Comparison of ENCODE assay signal across 24 cellular contexts in the genomic region with DNA sequence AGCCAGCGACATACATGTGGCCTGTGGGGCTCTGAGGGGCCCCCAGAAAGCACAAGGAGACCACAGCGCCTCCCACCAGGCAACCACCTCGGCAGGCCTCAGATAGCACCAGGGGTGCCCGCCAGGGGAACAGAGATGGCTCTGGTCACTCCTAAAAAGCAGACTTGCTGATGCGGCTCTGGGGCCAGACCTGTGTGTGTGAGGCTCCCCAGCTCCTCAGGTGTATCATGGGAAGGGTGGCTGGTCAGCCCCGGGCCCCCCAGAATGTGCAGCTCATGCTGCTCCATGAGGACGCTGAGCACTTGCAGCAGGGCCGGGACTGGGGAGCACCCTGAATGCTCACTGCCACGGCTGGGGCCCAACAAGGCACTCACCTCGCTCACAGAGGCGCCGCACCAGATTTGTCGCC.
DNase-seq lines count a peak whose midpoint lies in the region; ATAC-seq, FAIRE-seq and TF ChIP-seq lines count a peak whose summit lies in the region.
"Had no signal": no experiment of that assay in that cellular context is flagged by ENCODE, and none has a peak within 500 bp of the region (broad histone marks: within the 10 kb centered on the region; RNA-seq: fewer than 3 reads in every experiment).

No MANE protein-coding gene starts in this region.

- no peaks in the 10 kb centered on the region for H3K9me3 Mint-ChIP-seq in activated naive CD4-positive, alpha-beta T cell treated with anti-CD3 and anti-CD28 coated beads, Interleukin-2, amount 50 U/mL, for 72 hours
- H3K9me3 Mint-ChIP-seq in activated naive CD4-positive, alpha-beta T cell treated with anti-CD3 and anti-CD28 coated beads for 36 hours, result no peaks in the 10 kb centered on the region
- no peaks in the 10 kb centered on the region for H3K9me3 Mint-ChIP-seq in activated CD8-positive, alpha-beta T cell treated with anti-CD3 and anti-CD28 coated beads, Interleukin-2, amount 10 ng/mL, durations not matched to agents 7 days and 5 days (ENCODE audit: insufficient read depth)
- H3K9me3 Mint-ChIP-seq: activated naive CD8-positive, alpha-beta T cell treated with anti-CD3 and anti-CD28 coated beads, Interleukin-2, amount 10 ng/mL, durations not matched to agents 7 days and 5 days; activated T-cell treated with anti-CD3 and anti-CD28 coated beads, Interleukin-2, amount 50 U/mL, for 72 hours; naive B cell; stimulated activated naive CD8-positive, alpha-beta T cell treated with anti-CD3 and anti-CD28 coated beads, Interleukin-15, amount 100 ng/mL, for 72 hours had no signal

- H3K36me3 ChIP-seq in Panc1 (ENCODE audit: control insufficient read depth, insufficient read depth, low read length) (no peaks in the 10 kb centered on the region; the same call in 1 of the 2 replicates), kidney (ENCODE audit: control insufficient read depth in 1 of 2, insufficient read depth in 2 of 2, low read length in 2 of 2) (peaks cover 2 to 3% of the 10 kb centered on the region in 2 donors), upper lobe of right lung (peaks cover 7% of the 10 kb centered on the region)
- H3K36me3 ChIP-seq: ovary had no signal

- no peak for DNase-seq in activated naive CD4-positive, alpha-beta T cell treated with anti-CD3 and anti-CD28 coated beads, Interleukin-2, amount 50 U/mL, for 72 hours (ENCODE audit: low spot score in 2 of 2)
- no peak for DNase-seq in activated naive CD4-positive, alpha-beta T cell treated with anti-CD3 and anti-CD28 coated beads for 36 hours
- DNase-seq in Panc1 (ENCODE audit: low read depth, low spot score), result no peak
- DNase-seq in kidney, result peak; percentile 62
- DNase-seq in upper lobe of right lung, result peak; percentile 48
- DNase-seq in pons (ENCODE audit: low spot score), result no peak
- no peak for DNase-seq in activated CD8-positive, alpha-beta T cell treated with anti-CD3 and anti-CD28 coated beads, Interleukin-2, amount 10 ng/mL, durations not matched to agents 7 days and 5 days
- DNase-seq: activated naive CD8-positive, alpha-beta T cell treated with anti-CD3 and anti-CD28 coated beads, Interleukin-2, amount 10 ng/mL, durations not matched to agents 7 days and 5 days; activated T-cell treated with anti-CD3 and anti-CD28 coated beads, Interleukin-2, amount 50 U/mL, for 72 hours; DMS79 treated with DMSO at 0.1 percent for 48 hours; hippocampal formation; KBM-7; mammary epithelial cell; naive B cell; NCI-H2029 treated with DMSO at 0.1 percent for 48 hours; NCI-H510A; SHP77 treated with DMSO at 0.1 percent for 48 hours; stimulated activated naive CD8-positive, alpha-beta T cell treated with anti-CD3 and anti-CD28 coated beads, Interleukin-15, amount 100 ng/mL, for 72 hours; T-helper 17 cell had no signal

- H3K4me1 Mint-ChIP-seq in activated naive CD4-positive, alpha-beta T cell treated with anti-CD3 and anti-CD28 coated beads for 36 hours (ENCODE audit: low read depth), result peaks cover 24% of the 10 kb centered on the region
- peaks cover 30% of the 10 kb centered on the region for H3K4me1 Mint-ChIP-seq in activated CD8-positive, alpha-beta T cell treated with anti-CD3 and anti-CD28 coated beads, Interleukin-2, amount 10 ng/mL, durations not matched to agents 7 days and 5 days (ENCODE audit: low read depth)

- H3K4me3 ChIP-seq in Panc1 (ENCODE audit: low read depth in 2 of 2, low read length in 2 of 2) (no peak overlapping the region), kidney (ENCODE audit: low read length in 2 of 2) (no peak overlapping the region), upper lobe of right lung (no peak overlapping the region)
- H3K4me3 ChIP-seq: coronary artery, ovary had no signal

- H3K27me3 ChIP-seq in Panc1 (ENCODE audit: control insufficient read depth, insufficient read depth, low read length) (no peaks in the 10 kb centered on the region), upper lobe of right lung (no peaks in the 10 kb centered on the region)
- H3K27me3 ChIP-seq: ovary had no signal

- H3K27me3 Mint-ChIP-seq in activated naive CD4-positive, alpha-beta T cell treated with anti-CD3 and anti-CD28 coated beads for 36 hours (ENCODE audit: low read depth), result no peaks in the 10 kb centered on the region
- no peaks in the 10 kb centered on the region for H3K27me3 Mint-ChIP-seq in activated CD8-positive, alpha-beta T cell treated with anti-CD3 and anti-CD28 coated beads, Interleukin-2, amount 10 ng/mL, durations not matched to agents 7 days and 5 days (ENCODE audit: low read depth)
- H3K27me3 Mint-ChIP-seq: activated naive CD8-positive, alpha-beta T cell treated with anti-CD3 and anti-CD28 coated beads, Interleukin-2, amount 10 ng/mL, durations not matched to agents 7 days and 5 days; brain; naive B cell; stimulated activated naive CD8-positive, alpha-beta T cell treated with anti-CD3 and anti-CD28 coated beads, Interleukin-15, amount 100 ng/mL, for 72 hours; T-helper 17 cell had no signal

- in situ Hi-C loops in Panc1 (cut with HindIII; ENCODE audit: low pct_unique_long_range_greater_than_20kb, low sequenced_read_pairs), result no loop called here

- intact Hi-C loops in activated naive CD4-positive, alpha-beta T cell treated with anti-CD3 and anti-CD28 coated beads for 36 hours (cut with micrococcal nuclease), result no loop called here
- intact Hi-C loops in Panc1 (cut with micrococcal nuclease; ENCODE audit: unreplicated experiment), result no loop called here
- intact Hi-C loops in kidney (cut with DNase I), result no loop called here
- intact Hi-C loops in upper lobe of right lung (cut with DNase I), result no loop called here

- H3K4me1 ChIP-seq in Panc1 (ENCODE audit: control insufficient read depth, insufficient read depth, low read length) (peaks cover 41% of the 10 kb centered on the region), kidney (ENCODE audit: control insufficient read depth in 1 of 2, insufficient read depth in 1 of 2, low read depth in 1 of 2, low read length in 2 of 2) (peaks cover 9 to 17% of the 10 kb centered on the region in 2 donors), upper lobe of right lung (peaks cover 9% of the 10 kb centered on the region)

- ATAC-seq in activated naive CD4-positive, alpha-beta T cell treated with anti-CD3 and anti-CD28 coated beads, Interleukin-2, amount 50 U/mL, for 72 hours, result no peak
- ATAC-seq in Panc1 (no peak), upper lobe of right lung (no peak), GM21515 (IDR thresholded peaks at IDR 0.05; ENCODE audit: unreplicated experiment) (no peak)
- ATAC-seq in activated CD8-positive, alpha-beta T cell treated with anti-CD3 and anti-CD28 coated beads, Interleukin-2, amount 10 ng/mL, durations not matched to agents 7 days and 5 days, result no peak
- ATAC-seq: activated T-cell treated with anti-CD3 and anti-CD28 coated beads, Interleukin-2, amount 50 U/mL, for 72 hours; stimulated activated naive CD8-positive, alpha-beta T cell treated with anti-CD3 and anti-CD28 coated beads, Interleukin-15, amount 100 ng/mL, for 72 hours; T-helper 17 cell had no signal

- FAIRE-seq in kidney (lab: Jason Lieb, UNC), result no peak
- FAIRE-seq: islet of Langerhans had no signal

- POLR2A ChIA-PET in Panc1 (lab: Charles Lee), result no interaction called here
- POLR2A ChIA-PET in activated CD8-positive, alpha-beta T cell treated with anti-CD3 and anti-CD28 coated beads, Interleukin-2, amount 10 ng/mL, durations not matched to agents 7 days and 5 days (lab: Charles Lee), result no interaction called here

- CTCF ChIA-PET in activated naive CD4-positive, alpha-beta T cell treated with anti-CD3 and anti-CD28 coated beads for 36 hours (lab: Charles Lee), result interaction anchor here (0.6 to 5.3 kb wide), 5 partner anchors 12 to 99 kb away, joined by 3 to 25 read pairs (median 3); no protein-coding TSS in a partner anchor
- CTCF ChIA-PET in Panc1 (lab: Charles Lee), result no interaction called here
- CTCF ChIA-PET in activated CD8-positive, alpha-beta T cell treated with anti-CD3 and anti-CD28 coated beads, Interleukin-2, amount 10 ng/mL, durations not matched to agents 7 days and 5 days (lab: Charles Lee), result interaction anchor here (0.6 to 1.2 kb wide), 3 partner anchors 12 to 91 kb away, joined by 3 to 4 read pairs (median 4); no protein-coding TSS in a partner anchor

- H3K27ac Mint-ChIP-seq in activated naive CD4-positive, alpha-beta T cell treated with anti-CD3 and anti-CD28 coated beads, Interleukin-2, amount 50 U/mL, for 72 hours, result peak overlapping the region; percentile 22 to 72
- no peak overlapping the region for H3K27ac Mint-ChIP-seq in activated naive CD4-positive, alpha-beta T cell treated with anti-CD3 and anti-CD28 coated beads for 36 hours
- H3K27ac Mint-ChIP-seq in activated CD8-positive, alpha-beta T cell treated with anti-CD3 and anti-CD28 coated beads, Interleukin-2, amount 10 ng/mL, durations not matched to agents 7 days and 5 days, result no peak overlapping the region
- H3K27ac Mint-ChIP-seq: activated naive CD8-positive, alpha-beta T cell treated with anti-CD3 and anti-CD28 coated beads, Interleukin-2, amount 10 ng/mL, durations not matched to agents 7 days and 5 days; activated T-cell treated with anti-CD3 and anti-CD28 coated beads, Interleukin-2, amount 50 U/mL, for 72 hours; naive B cell; T-helper 17 cell had no signal

- BruUV-seq in Panc1 (replicated peaks; lab: Mats Ljungman, UMichigan), result no TSS peak

- no peak overlapping the region for H3K9ac ChIP-seq in kidney (ENCODE audit: low read length in 2 of 2)

- no peaks in the 10 kb centered on the region for H3K36me3 Mint-ChIP-seq in activated naive CD4-positive, alpha-beta T cell treated with anti-CD3 and anti-CD28 coated beads, Interleukin-2, amount 50 U/mL, for 72 hours
- no peaks in the 10 kb centered on the region for H3K36me3 Mint-ChIP-seq in activated naive CD4-positive, alpha-beta T cell treated with anti-CD3 and anti-CD28 coated beads for 36 hours (ENCODE audit: low read depth)
- peaks cover 8% of the 10 kb centered on the region for H3K36me3 Mint-ChIP-seq in activated CD8-positive, alpha-beta T cell treated with anti-CD3 and anti-CD28 coated beads, Interleukin-2, amount 10 ng/mL, durations not matched to agents 7 days and 5 days (ENCODE audit: low read depth)
- H3K36me3 Mint-ChIP-seq: naive B cell had no signal

- H3K27ac ChIP-seq in Panc1 (ENCODE audit: low read length), result peak overlapping the region; percentile 96
- H3K27ac ChIP-seq in kidney (ENCODE audit: low read depth in 2 of 2, low read length in 2 of 2), result no peak overlapping the region
- H3K27ac ChIP-seq in upper lobe of right lung, result no peak overlapping the region
- H3K27ac ChIP-seq: ovary had no signal

- no peak overlapping the region for H3K4me3 Mint-ChIP-seq in activated naive CD4-positive, alpha-beta T cell treated with anti-CD3 and anti-CD28 coated beads for 36 hours
- no peak overlapping the region for H3K4me3 Mint-ChIP-seq in activated CD8-positive, alpha-beta T cell treated with anti-CD3 and anti-CD28 coated beads, Interleukin-2, amount 10 ng/mL, durations not matched to agents 7 days and 5 days
- H3K4me3 Mint-ChIP-seq: activated naive CD8-positive, alpha-beta T cell treated with anti-CD3 and anti-CD28 coated beads, Interleukin-2, amount 10 ng/mL, durations not matched to agents 7 days and 5 days; activated T-cell treated with anti-CD3 and anti-CD28 coated beads, Interleukin-2, amount 50 U/mL, for 72 hours; brain; naive B cell; stimulated activated naive CD8-positive, alpha-beta T cell treated with anti-CD3 and anti-CD28 coated beads, Interleukin-15, amount 100 ng/mL, for 72 hours; T-helper 17 cell had no signal

- TF ChIP-seq CTCF in Panc1 (IDR thresholded peaks at IDR 0.05) (no peak), kidney (IDR thresholded peaks at IDR 0.05; ENCODE audit: borderline replicate concordance, extremely low read depth, insufficient read depth) (no peak), upper lobe of right lung (IDR thresholded peaks at IDR 0.05) (no peak)

- H3K9me3 ChIP-seq in Panc1 (ENCODE audit: control insufficient read depth, insufficient read depth, low read depth, low read length) (no peaks in the 10 kb centered on the region), kidney (ENCODE audit: control insufficient read depth in 1 of 2, low read length in 2 of 2) (no peaks in the 10 kb centered on the region), upper lobe of right lung (no peaks in the 10 kb centered on the region)
- H3K9me3 ChIP-seq: ovary had no signal

Comparison
In these comparisons a context has a peak if more than half of its experiments do, and no peak if none do; other contexts are left out.
1. H3K27ac Mint-ChIP-seq: peak in activated naive CD4-positive, alpha-beta T cell treated with anti-CD3 and anti-CD28 coated beads, Interleukin-2, amount 50 U/mL, for 72 hours (2 of 2); none in activated naive CD4-positive, alpha-beta T cell treated with anti-CD3 and anti-CD28 coated beads for 36 hours (single experiment) and activated CD8-positive, alpha-beta T cell treated with anti-CD3 and anti-CD28 coated beads, Interleukin-2, amount 10 ng/mL, durations not matched to agents 7 days and 5 days (single experiment).
2. DNase-seq: peak in kidney (single experiment) and upper lobe of right lung (single experiment); none in activated naive CD4-positive, alpha-beta T cell treated with anti-CD3 and anti-CD28 coated beads, Interleukin-2, amount 50 U/mL, for 72 hours (0 of 2), activated naive CD4-positive, alpha-beta T cell treated with anti-CD3 and anti-CD28 coated beads for 36 hours (single experiment), Panc1 (single experiment), pons (single experiment) and activated CD8-positive, alpha-beta T cell treated with anti-CD3 and anti-CD28 coated beads, Interleukin-2, amount 10 ng/mL, durations not matched to agents 7 days and 5 days (single experiment).